In genomic region chr9:125495137-125496119, GRCh38 we compare ENCODE assay signal across 12 cellular contexts.
DNase-seq lines count a peak whose midpoint lies in the region; ATAC-seq and TF ChIP-seq lines count a peak whose summit lies in the region.
"Had no signal": no experiment of that assay in that cellular context is flagged by ENCODE, and none has a peak within 500 bp of the region (broad histone marks: within the 10 kb centered on the region; RNA-seq: fewer than 3 reads in every experiment).

No MANE protein-coding gene starts in this region.

- no peaks in the 10 kb centered on the region for H3K9me3 Mint-ChIP-seq in endodermal cell
- peaks cover 0 to 2% (median 0%) of the 10 kb centered on the region in 11 donors for H3K9me3 Mint-ChIP-seq in naive thymus-derived CD4-positive, alpha-beta T cell

- WGBS in endodermal cell (ENCODE audit: insufficient coverage in 1 of 2, insufficient read length in 1 of 2), 2 experiments = 90 to 93% methylated on average over 6 to 8 of the region's 8 CpGs
- 83 to 92% (median 84%) methylated on average over 8 of the region's 8 CpGs for WGBS in psoas muscle, 3 donors
- 77 to 95% methylated on average over 6 to 8 of the region's 8 CpGs for WGBS in upper lobe of left lung, 2 donors
- 84 to 97% (median 97%) methylated on average over 8 of the region's 8 CpGs for WGBS in ovary, 3 donors

- peak overlapping the region; percentile 11 for H3K27ac Mint-ChIP-seq in endodermal cell
- H3K27ac Mint-ChIP-seq in naive thymus-derived CD4-positive, alpha-beta T cell = no peak overlapping the region

- TF ChIP-seq EP300 in upper lobe of left lung (IDR thresholded peaks at IDR 0.05) (no peak), ovary (IDR thresholded peaks at IDR 0.05) (no peak)

- TF ChIP-seq POLR2A in upper lobe of left lung (IDR thresholded peaks at IDR 0.05) (no peak), ovary (IDR thresholded peaks at IDR 0.05) (no peak)

- ATAC-seq in GM19395 (IDR thresholded peaks at IDR 0.05; ENCODE audit: unreplicated experiment) (peak; percentile 82), HG03565 (IDR thresholded peaks at IDR 0.05; ENCODE audit: unreplicated experiment) (peak; percentile 43), psoas muscle (no peak), upper lobe of left lung (ENCODE audit: low FRiP score in 2 of 2) (no peak)
- ATAC-seq in naive thymus-derived CD4-positive, alpha-beta T cell = no peak

- H3K27me3 Mint-ChIP-seq in endodermal cell (ENCODE audit: insufficient read depth) = no peaks in the 10 kb centered on the region
- no peaks in the 10 kb centered on the region for H3K27me3 Mint-ChIP-seq in naive thymus-derived CD4-positive, alpha-beta T cell

- POLR2A ChIA-PET in naive thymus-derived CD4-positive, alpha-beta T cell (lab: Charles Lee) = no interaction called here

- peaks cover 41% of the 10 kb centered on the region for H3K4me1 Mint-ChIP-seq in endodermal cell
- H3K4me1 Mint-ChIP-seq in naive thymus-derived CD4-positive, alpha-beta T cell = peaks cover 0 to 4% (median 0%) of the 10 kb centered on the region in 7 donors

- intact Hi-C loops in psoas muscle (cut with DNase I) (no loop called here), ovary (cut with DNase I) (no loop called here)
- intact Hi-C loops in naive thymus-derived CD4-positive, alpha-beta T cell (cut with micrococcal nuclease) = no loop called here

- H3K36me3 ChIP-seq in BE2C (no peaks in the 10 kb centered on the region), endodermal cell (ENCODE audit: control insufficient read depth, insufficient read depth, low read length) (no peaks in the 10 kb centered on the region), psoas muscle (ENCODE audit: insufficient read depth in 1 of 2, low read depth in 1 of 2) (no peaks in the 10 kb centered on the region), upper lobe of left lung (no peaks in the 10 kb centered on the region), ovary (no peaks in the 10 kb centered on the region)
- H3K36me3 ChIP-seq in naive thymus-derived CD4-positive, alpha-beta T cell (ENCODE audit: control insufficient read depth in 2 of 3, insufficient read depth in 3 of 3, low read length in 3 of 3) = no peaks in the 10 kb centered on the region

- H3K9me3 ChIP-seq in BE2C (no peaks in the 10 kb centered on the region), endodermal cell (ENCODE audit: control insufficient read depth, low read length) (no peaks in the 10 kb centered on the region), psoas muscle (no peaks in the 10 kb centered on the region), upper lobe of left lung (no peaks in the 10 kb centered on the region), ovary (no peaks in the 10 kb centered on the region)
- no peaks in the 10 kb centered on the region for H3K9me3 ChIP-seq in naive thymus-derived CD4-positive, alpha-beta T cell (ENCODE audit: control insufficient read depth in 2 of 3, low read length in 3 of 3)

- peaks cover 17% of the 10 kb centered on the region for H3K4me1 ChIP-seq in BE2C
- H3K4me1 ChIP-seq in endodermal cell (ENCODE audit: control insufficient read depth, insufficient read depth, low read length) = no peaks in the 10 kb centered on the region
- H3K4me1 ChIP-seq in psoas muscle = no peaks in the 10 kb centered on the region
- H3K4me1 ChIP-seq in upper lobe of left lung = no peaks in the 10 kb centered on the region
- H3K4me1 ChIP-seq in naive thymus-derived CD4-positive, alpha-beta T cell (ENCODE audit: control insufficient read depth in 2 of 2, insufficient read depth in 2 of 2, low read length in 2 of 2) = no peaks in the 10 kb centered on the region
- no peaks in the 10 kb centered on the region for H3K4me1 ChIP-seq in ovary (ENCODE audit: insufficient read depth)

- H3K9ac ChIP-seq in endodermal cell (ENCODE audit: extremely low read depth, low read length, poor library complexity, severe bottlenecking) = no peak overlapping the region

- no peak overlapping the region for H3K4me3 Mint-ChIP-seq in endodermal cell
- no peak overlapping the region for H3K4me3 Mint-ChIP-seq in naive thymus-derived CD4-positive, alpha-beta T cell

- no peak overlapping the region for H3K27ac ChIP-seq in endodermal cell (ENCODE audit: low read depth, low read length)
- H3K27ac ChIP-seq in psoas muscle = no peak overlapping the region
- H3K27ac ChIP-seq in upper lobe of left lung = no peak overlapping the region
- no peak overlapping the region for H3K27ac ChIP-seq in naive thymus-derived CD4-positive, alpha-beta T cell (ENCODE audit: low read depth, low read length)
- H3K27ac ChIP-seq in ovary = no peak overlapping the region
- H3K27ac ChIP-seq: hepatocyte had no signal

- CTCF ChIA-PET in naive thymus-derived CD4-positive, alpha-beta T cell (lab: Charles Lee) = no interaction called here

- H3K27me3 ChIP-seq in BE2C = no peaks in the 10 kb centered on the region
- H3K27me3 ChIP-seq in endodermal cell (ENCODE audit: control insufficient read depth, insufficient read depth, low read length, poor library complexity, severe bottlenecking) = no peaks in the 10 kb centered on the region
- no peaks in the 10 kb centered on the region for H3K27me3 ChIP-seq in psoas muscle (ENCODE audit: insufficient read depth in 3 of 3, low read length in 2 of 3)
- no peaks in the 10 kb centered on the region for H3K27me3 ChIP-seq in upper lobe of left lung
- H3K27me3 ChIP-seq in naive thymus-derived CD4-positive, alpha-beta T cell (ENCODE audit: control insufficient read depth in 2 of 2, insufficient read depth in 2 of 2, low read length in 2 of 2) = no peaks in the 10 kb centered on the region
- H3K27me3 ChIP-seq in ovary = no peaks in the 10 kb centered on the region
- H3K27me3 ChIP-seq: hepatocyte had no signal

- DNase-seq in BE2C = peak; percentile 33
- peak; percentile 60 for DNase-seq in endodermal cell
- DNase-seq in psoas muscle = no peak
- DNase-seq in upper lobe of left lung = no peak
- no peak for DNase-seq in naive thymus-derived CD4-positive, alpha-beta T cell
- DNase-seq in ovary = no peak
- DNase-seq: activated CD8-positive, alpha-beta memory T cell treated with anti-CD3 and anti-CD28 coated beads for 24 hours; effector CD8-positive, alpha-beta T cell; GDM1 had no signal

- H3K36me3 Mint-ChIP-seq in endodermal cell (ENCODE audit: low read depth) = no peaks in the 10 kb centered on the region
- peaks cover 2 to 48% (median 5%) of the 10 kb centered on the region in 5 donors for H3K36me3 Mint-ChIP-seq in naive thymus-derived CD4-positive, alpha-beta T cell

- H3K4me3 ChIP-seq in BE2C (ENCODE audit: low read depth, low read length) = no peak overlapping the region
- H3K4me3 ChIP-seq in endodermal cell (ENCODE audit: low read length) = no peak overlapping the region
- H3K4me3 ChIP-seq in psoas muscle = no peak overlapping the region
- H3K4me3 ChIP-seq in upper lobe of left lung = no peak overlapping the region
- no peak overlapping the region for H3K4me3 ChIP-seq in naive thymus-derived CD4-positive, alpha-beta T cell (ENCODE audit: low read length)
- H3K4me3 ChIP-seq in ovary = no peak overlapping the region
- H3K4me3 ChIP-seq: hepatocyte had no signal

- TF ChIP-seq CTCF in BE2C (IDR thresholded peaks at IDR 0.05; ENCODE audit: low read depth, low read length) (no peak), endodermal cell (conservative IDR thresholded peaks at IDR 0.05) (no peak), psoas muscle (IDR thresholded peaks at IDR 0.05) (no peak), upper lobe of left lung (IDR thresholded peaks at IDR 0.05) (no peak), ovary (IDR thresholded peaks at IDR 0.05) (no peak)

Comparison
In these comparisons a context has a peak if more than half of its experiments do, and no peak if none do; other contexts are left out.
1. DNase-seq: peak in BE2C (single experiment) and endodermal cell (single experiment); none in psoas muscle (0 of 2), upper lobe of left lung (0 of 2), naive thymus-derived CD4-positive, alpha-beta T cell (0 of 9) and ovary (0 of 5).
2. ATAC-seq: peak in GM19395 (single experiment) and HG03565 (single experiment); none in psoas muscle (0 of 4), upper lobe of left lung (0 of 2) and naive thymus-derived CD4-positive, alpha-beta T cell (single experiment).